8 cellular contexts compared by ENCODE assay signal in the genomic region with DNA sequence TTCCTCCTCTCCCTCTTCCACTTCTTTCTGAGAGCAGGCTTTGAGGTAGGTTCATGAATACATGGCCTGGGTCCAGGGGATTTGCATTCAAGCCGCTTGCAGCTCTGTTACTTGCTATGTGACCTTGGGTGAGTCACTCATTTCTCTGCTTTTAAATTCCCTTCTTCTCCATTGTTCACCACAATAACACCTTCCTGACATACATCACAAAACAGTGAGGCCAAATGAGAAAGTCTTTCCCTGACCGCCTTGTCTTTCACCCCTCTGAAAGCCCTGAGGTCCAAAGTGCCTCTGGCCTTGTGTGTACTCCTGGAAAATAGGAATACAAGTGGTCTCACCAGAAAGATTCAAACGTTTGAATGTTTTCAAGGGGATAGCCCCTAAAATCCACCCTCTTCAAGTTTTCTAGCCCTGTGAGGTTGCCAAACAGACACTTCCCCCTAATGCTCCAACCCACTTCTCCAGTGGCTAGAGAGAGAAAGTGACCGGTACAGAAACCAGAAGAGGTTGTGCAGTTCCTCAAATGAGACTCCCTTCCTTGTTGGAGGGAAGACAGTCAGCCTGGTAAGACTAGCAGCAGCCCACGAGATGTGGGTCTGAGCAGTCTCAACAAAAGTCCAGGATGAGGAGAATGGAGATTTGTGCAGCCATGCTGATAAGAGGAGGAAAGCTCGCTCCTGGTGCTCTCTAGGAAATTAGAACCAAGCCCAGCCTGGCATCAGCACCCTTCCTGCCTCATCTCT.
DNase-seq lines count a peak whose midpoint lies in the region; ATAC-seq and TF ChIP-seq lines count a peak whose summit lies in the region.

No MANE protein-coding gene starts in this region.

- ATAC-seq in upper lobe of right lung (peak; percentile 48), GM21786 (IDR thresholded peaks at IDR 0.05; ENCODE audit: unreplicated experiment) (no peak), HG02938 (IDR thresholded peaks at IDR 0.05; ENCODE audit: unreplicated experiment) (no peak)

- H3K36me3 ChIP-seq in mucosa of rectum (ENCODE audit: control insufficient read depth in 2 of 2, insufficient read depth in 2 of 2, low read length in 2 of 2) = no peaks in the 10 kb centered on the region
- no peaks in the 10 kb centered on the region for H3K36me3 ChIP-seq in upper lobe of right lung

- H3K9ac ChIP-seq in mucosa of rectum (ENCODE audit: low read depth in 1 of 2, low read length in 2 of 2) = peak overlapping the region; percentile 61 to 67

- H3K27me3 ChIP-seq in mucosa of rectum (ENCODE audit: control insufficient read depth in 2 of 2, insufficient read depth in 2 of 2, low read length in 2 of 2) = no peaks in the 10 kb centered on the region
- no peaks in the 10 kb centered on the region for H3K27me3 ChIP-seq in upper lobe of right lung

- no peak for TF ChIP-seq CTCF in upper lobe of right lung (IDR thresholded peaks at IDR 0.05)

- peak; percentile 88 for DNase-seq in COLO829 (ENCODE audit: low spot score)
- DNase-seq in NCI-H460 (ENCODE audit: extremely low read depth, low read depth) = peak; percentile 53
- peak; percentile 43 for DNase-seq in dedifferentiated amniotic fluid mesenchymal stem cell (ENCODE audit: extremely low spot score)
- DNase-seq in upper lobe of right lung = no peak
- DNase-seq in activated CD8-positive, alpha-beta memory T cell treated with anti-CD3 and anti-CD28 coated beads, Interleukin-2, amount 50 U/mL, for 4 hours = no peak

- intact Hi-C loops in upper lobe of right lung (cut with DNase I) = no loop called here

- H3K9me3 ChIP-seq in mucosa of rectum (ENCODE audit: control insufficient read depth in 2 of 2, low read length in 2 of 2) (no peaks in the 10 kb centered on the region), upper lobe of right lung (no peaks in the 10 kb centered on the region)

- H3K27ac ChIP-seq in mucosa of rectum (ENCODE audit: low read depth in 2 of 2, low read length in 2 of 2) (peak overlapping the region; percentile 83 to 84), upper lobe of right lung (peak overlapping the region; percentile 97)

- H3K4me1 ChIP-seq in mucosa of rectum (ENCODE audit: control insufficient read depth in 2 of 2, insufficient read depth in 2 of 2, low read length in 2 of 2) (peaks cover 23 to 26% of the 10 kb centered on the region in 2 donors), upper lobe of right lung (peaks cover 53% of the 10 kb centered on the region)

- H3K4me3 ChIP-seq in mucosa of rectum (ENCODE audit: low read length in 2 of 2) = peak overlapping the region in 1 of 2 donors; percentile 8
- H3K4me3 ChIP-seq in upper lobe of right lung = peak overlapping the region; percentile 53

Comparison
In these comparisons a context has a peak if more than half of its experiments do, and no peak if none do; other contexts are left out.
1. DNase-seq: peak in COLO829 (single experiment), NCI-H460 (single experiment) and dedifferentiated amniotic fluid mesenchymal stem cell (single experiment); none in upper lobe of right lung (single experiment) and activated CD8-positive, alpha-beta memory T cell treated with anti-CD3 and anti-CD28 coated beads, Interleukin-2, amount 50 U/mL, for 4 hours (single experiment).